8 cellular contexts compared by ENCODE assay signal in genomic region chr12:106919910-106920544, GRCh38. TPM values are rescaled to one million over a fixed set of nuclear protein-coding genes. Genes with fewer than 3 reads are reported as not detected.
A peak's percentile ranks its signal among the peaks of the same experiment; 100 is the strongest.
DNase-seq lines count a peak whose midpoint lies in the region; TF ChIP-seq lines count a peak whose summit lies in the region.

No MANE protein-coding gene starts in this region.

- H3K27ac Mint-ChIP-seq in activated T-helper 1 cell treated with anti-CD3 and anti-CD28 coated beads, Interleukin-12 subunit alpha, Interleukin-12 subunit beta, Interleukin-2, Interleukin-4 antibody, amounts not matched to agents 30 ng/mL and 10 ng/mL and 1 ng/mL, durations not matched to agents 14 hours and 24 hours and 36 hours, result no peak overlapping the region

- H3K27me3 ChIP-seq in breast epithelium, result no peaks in the 10 kb centered on the region

- DNase-seq in AG20443 (ENCODE audit: low spot score), result peak; percentile 65
- DNase-seq in NCI-H748 treated with DMSO at 0.1 percent for 48 hours (lab: John Stamatoyannopoulos, UW), result peak; percentile 26
- no peak for DNase-seq in breast epithelium (ENCODE audit: low spot score in 2 of 2)
- DNase-seq in left kidney (ENCODE audit: low read depth, low spot score), result peak; percentile 72
- no peak for DNase-seq in C1 segment of cervical spinal cord (lab: John Stamatoyannopoulos, UW)
- DNase-seq in NCI-H226, result no peak
- no peak for DNase-seq in activated T-helper 1 cell treated with anti-CD3 and anti-CD28 coated beads, Interleukin-12 subunit alpha, Interleukin-12 subunit beta, Interleukin-2, Interleukin-4 antibody, amounts not matched to agents 30 ng/mL and 10 ng/mL and 1 ng/mL, durations not matched to agents 14 hours and 24 hours and 36 hours (ENCODE audit: low spot score)

- no peak for TF ChIP-seq POLR2A in breast epithelium (IDR thresholded peaks at IDR 0.05)

- H3K9me3 Mint-ChIP-seq in activated T-helper 1 cell treated with anti-CD3 and anti-CD28 coated beads, Interleukin-12 subunit alpha, Interleukin-12 subunit beta, Interleukin-2, Interleukin-4 antibody, amounts not matched to agents 30 ng/mL and 10 ng/mL and 1 ng/mL, durations not matched to agents 14 hours and 24 hours and 36 hours, result no peaks in the 10 kb centered on the region

- TF ChIP-seq CTCF in GM12873 (IDR thresholded peaks at IDR 0.05; ENCODE audit: insufficient read depth, low read depth, low read length, missing control alignments), result peak; percentile 52
- TF ChIP-seq CTCF in breast epithelium (IDR thresholded peaks at IDR 0.05), result peak; percentile 63 to 80 (median 73)

- no peak overlapping the region for H3K27ac ChIP-seq in breast epithelium

- no peaks in the 10 kb centered on the region for H3K9me3 ChIP-seq in breast epithelium

- no peak overlapping the region for H3K4me3 ChIP-seq in breast epithelium

- H3K36me3 ChIP-seq in breast epithelium, result no peaks in the 10 kb centered on the region

- no peaks in the 10 kb centered on the region for H3K36me3 Mint-ChIP-seq in activated T-helper 1 cell treated with anti-CD3 and anti-CD28 coated beads, Interleukin-12 subunit alpha, Interleukin-12 subunit beta, Interleukin-2, Interleukin-4 antibody, amounts not matched to agents 30 ng/mL and 10 ng/mL and 1 ng/mL, durations not matched to agents 14 hours and 24 hours and 36 hours (ENCODE audit: low read depth)

- intact Hi-C loops in breast epithelium (cut with DNase I; ENCODE audit: low total_unique reads), result no loop called here
- intact Hi-C loops in activated T-helper 1 cell treated with anti-CD3 and anti-CD28 coated beads, Interleukin-12 subunit alpha, Interleukin-12 subunit beta, Interleukin-2, Interleukin-4 antibody, amounts not matched to agents 30 ng/mL and 10 ng/mL and 1 ng/mL, durations not matched to agents 14 hours and 24 hours and 36 hours (cut with micrococcal nuclease), result loop anchor here (1.0 to 5.0 kb wide), 11 partner anchors 37 to 693 kb away; partner anchors contain the start of genes CRY1, POLR3B, RFX4 and TCP11L2

- no peak overlapping the region for H3K4me3 Mint-ChIP-seq in activated T-helper 1 cell treated with anti-CD3 and anti-CD28 coated beads, Interleukin-12 subunit alpha, Interleukin-12 subunit beta, Interleukin-2, Interleukin-4 antibody, amounts not matched to agents 30 ng/mL and 10 ng/mL and 1 ng/mL, durations not matched to agents 14 hours and 24 hours and 36 hours

- peaks cover 9% of the 10 kb centered on the region for H3K4me1 Mint-ChIP-seq in activated T-helper 1 cell treated with anti-CD3 and anti-CD28 coated beads, Interleukin-12 subunit alpha, Interleukin-12 subunit beta, Interleukin-2, Interleukin-4 antibody, amounts not matched to agents 30 ng/mL and 10 ng/mL and 1 ng/mL, durations not matched to agents 14 hours and 24 hours and 36 hours (ENCODE audit: low read depth)

- H3K4me1 ChIP-seq in breast epithelium, result no peaks in the 10 kb centered on the region

- peaks cover 11% of the 10 kb centered on the region for H3K27me3 Mint-ChIP-seq in activated T-helper 1 cell treated with anti-CD3 and anti-CD28 coated beads, Interleukin-12 subunit alpha, Interleukin-12 subunit beta, Interleukin-2, Interleukin-4 antibody, amounts not matched to agents 30 ng/mL and 10 ng/mL and 1 ng/mL, durations not matched to agents 14 hours and 24 hours and 36 hours (ENCODE audit: insufficient read depth)

RNA-seq across cellular contexts. Expression of gene TMEM263, which starts 35.7 kb away (rescaled TPM):
- total RNA-seq in breast epithelium, result 10 to 100 TPM; 28.8 to 44.2 (median 37.0) TPM
- total RNA-seq in activated T-helper 1 cell treated with anti-CD3 and anti-CD28 coated beads, Interleukin-12 subunit alpha, Interleukin-12 subunit beta, Interleukin-2, Interleukin-4 antibody, amounts not matched to agents 30 ng/mL and 10 ng/mL and 1 ng/mL, durations not matched to agents 14 hours and 24 hours and 36 hours, result 25.5 and 25.9 TPM in 2 replicates

Comparison
In these comparisons a context has a peak if more than half of its experiments do, and no peak if none do; other contexts are left out.
1. DNase-seq: peak in AG20443 (single experiment), NCI-H748 treated with DMSO at 0.1 percent for 48 hours (single experiment) and left kidney (single experiment); none in breast epithelium (0 of 2), C1 segment of cervical spinal cord (0 of 14), NCI-H226 (single experiment) and activated T-helper 1 cell treated with anti-CD3 and anti-CD28 coated beads, Interleukin-12 subunit alpha, Interleukin-12 subunit beta, Interleukin-2, Interleukin-4 antibody, amounts not matched to agents 30 ng/mL and 10 ng/mL and 1 ng/mL, durations not matched to agents 14 hours and 24 hours and 36 hours (single experiment).